In genomic region chr7:356691-357462, GRCh38 we compare ENCODE assay signal across 27 cellular contexts.
A peak's percentile ranks its signal among the peaks of the same experiment; 100 is the strongest.
DNase-seq lines count a peak whose midpoint lies in the region; ATAC-seq and TF ChIP-seq lines count a peak whose summit lies in the region.
"Had no signal": no experiment of that assay in that cellular context is flagged by ENCODE, and none has a peak within 500 bp of the region (broad histone marks: within the 10 kb centered on the region; RNA-seq: fewer than 3 reads in every experiment).

No MANE protein-coding gene starts in this region.

- H2AFZ ChIP-seq in DND-41 (ENCODE audit: low read depth, low read length) (no peak overlapping the region), hepatocyte (no peak overlapping the region)

- H3K27ac ChIP-seq in BLaER1 = peak overlapping the region; percentile 93; the same call in 1 of the 2 replicates
- H3K27ac ChIP-seq in DND-41 (ENCODE audit: low read length) = 0 out of 2 replicates have a peak overlapping the region, but pooled peaks have one; percentile 28
- H3K27ac ChIP-seq in hepatocyte = no peak overlapping the region
- H3K27ac ChIP-seq: neutrophil, Peyer's patch, psoas muscle had no signal

- H3K36me3 Mint-ChIP-seq in stimulated activated effector memory CD8-positive, alpha-beta T cell treated with anti-CD3 and anti-CD28 coated beads, Interleukin-12 subunit alpha, Interleukin-12 subunit beta, amount 100 ng/mL, for 72 hours = peaks cover 2% of the 10 kb centered on the region

- H3K9me2 ChIP-seq in hepatocyte (replicated peaks; ENCODE audit: insufficient read depth) = no peaks in the 10 kb centered on the region

- H3K4me3 Mint-ChIP-seq in stimulated activated effector memory CD8-positive, alpha-beta T cell treated with anti-CD3 and anti-CD28 coated beads, Interleukin-12 subunit alpha, Interleukin-12 subunit beta, amount 100 ng/mL, for 72 hours = no peak overlapping the region
- H3K4me3 Mint-ChIP-seq: activated CD4-positive, alpha-beta T cell treated with anti-CD3 and anti-CD28 coated beads, Interleukin-2, amount 10 ng/mL, durations not matched to agents 7 days and 5 days; activated T-cell treated with anti-CD3 and anti-CD28 coated beads, Interleukin-2, amount 50 U/mL, for 24 hours; effector memory CD8-positive, alpha-beta T cell had no signal

- H3K9ac ChIP-seq in BLaER1 (no peak overlapping the region; the same call in 1 of the 2 replicates), DND-41 (ENCODE audit: low read depth, low read length) (no peak overlapping the region)

- peaks cover 20% of the 10 kb centered on the region for H3K4me1 Mint-ChIP-seq in stimulated activated effector memory CD8-positive, alpha-beta T cell treated with anti-CD3 and anti-CD28 coated beads, Interleukin-12 subunit alpha, Interleukin-12 subunit beta, amount 100 ng/mL, for 72 hours

- peaks cover 6% of the 10 kb centered on the region; the same call in 1 of the 2 replicates for H3K9me3 ChIP-seq in BLaER1
- H3K9me3 ChIP-seq in DND-41 (ENCODE audit: insufficient read depth, low read length, severe bottlenecking) = peaks cover 2% of the 10 kb centered on the region
- no peaks in the 10 kb centered on the region for H3K9me3 ChIP-seq in hepatocyte (ENCODE audit: low read depth)
- H3K9me3 ChIP-seq: neutrophil, Peyer's patch had no signal

- 84% methylated on average over 23 of the region's 24 CpGs for WGBS in hepatocyte (ENCODE audit: low lambda C conversion rate, missing lambda C conversion rate)

- no peak overlapping the region for H3K4me3 ChIP-seq in BLaER1
- H3K4me3 ChIP-seq in DND-41 (ENCODE audit: low read depth in 1 of 2, low read length in 2 of 2) = no peak overlapping the region
- H3K4me3 ChIP-seq in hepatocyte = no peak overlapping the region
- H3K4me3 ChIP-seq: Peyer's patch, psoas muscle had no signal

- no peaks in the 10 kb centered on the region for H3K79me2 ChIP-seq in DND-41 (ENCODE audit: insufficient read depth, low read length)
- H3K79me2 ChIP-seq in hepatocyte = no peaks in the 10 kb centered on the region

- DNase-seq in DND-41 (no peak), left lobe of liver (ENCODE audit: low spot score) (no peak), hepatocyte (ENCODE audit: low spot score) (no peak), NCI-H1092 (lab: John Stamatoyannopoulos, UW) (no peak), UCSD-AML1 (lab: John Stamatoyannopoulos, UW; ENCODE audit: unreplicated experiment) (no peak)
- DNase-seq in stimulated activated effector memory CD8-positive, alpha-beta T cell treated with anti-CD3 and anti-CD28 coated beads, Interleukin-12 subunit alpha, Interleukin-12 subunit beta, amount 100 ng/mL, for 72 hours (ENCODE audit: low spot score in 2 of 2) = no peak
- DNase-seq: activated CD4-positive, alpha-beta T cell treated with anti-CD3 and anti-CD28 coated beads, Interleukin-2, amount 10 ng/mL, durations not matched to agents 7 days and 5 days; activated effector memory CD4-positive, alpha-beta T cell treated with anti-CD3 and anti-CD28 coated beads, Interleukin-2, amount 50 U/mL, for 16 hours; activated T-cell treated with anti-CD3 and anti-CD28 coated beads, Interleukin-2, amount 50 U/mL, for 24 hours; central memory CD4-positive, alpha-beta T cell; COR-L47; cortex of kidney; effector memory CD8-positive, alpha-beta T cell; GF-D8; glutamatergic neuron; Kasumi-1; left ventricle myocardium superior; mesendoderm; MV-4-11; NCI-H146; Peyer's patch; psoas muscle; stimulated activated CD4-positive, alpha-beta T cell treated with anti-CD3 and anti-CD28 coated beads, Interleukin-15, amount 100 ng/mL, for 24 hours; stimulated activated naive CD4-positive, alpha-beta T cell; T1000 had no signal

- H3K36me3 ChIP-seq in BLaER1 = no peaks in the 10 kb centered on the region
- H3K36me3 ChIP-seq in DND-41 (ENCODE audit: insufficient read depth, low read length) = no peaks in the 10 kb centered on the region
- no peaks in the 10 kb centered on the region for H3K36me3 ChIP-seq in hepatocyte (replicated peaks; ENCODE audit: insufficient read depth, low read depth)
- H3K36me3 ChIP-seq: neutrophil, Peyer's patch had no signal

- H3K27me3 ChIP-seq in BLaER1 (no peaks in the 10 kb centered on the region), DND-41 (ENCODE audit: insufficient read depth, low read length, poor library complexity) (no peaks in the 10 kb centered on the region), hepatocyte (no peaks in the 10 kb centered on the region)
- H3K27me3 ChIP-seq: Peyer's patch had no signal

- TF ChIP-seq CTCF in DND-41 (IDR thresholded peaks at IDR 0.05; ENCODE audit: borderline replicate concordance, extremely low read depth, low read length, poor library complexity, severe bottlenecking) (no peak), hepatocyte (IDR thresholded peaks at IDR 0.05; ENCODE audit: poor library complexity) (no peak)

- H3K4me2 ChIP-seq in BLaER1 (peak overlapping the region; percentile 84), DND-41 (ENCODE audit: insufficient read depth, low read length) (no peak overlapping the region), hepatocyte (no peak overlapping the region)

- no peak for ATAC-seq in DND-41 (ENCODE audit: insufficient read depth, low read depth)
- ATAC-seq in left lobe of liver = peak; percentile 20
- ATAC-seq in stimulated activated effector memory CD8-positive, alpha-beta T cell treated with anti-CD3 and anti-CD28 coated beads, Interleukin-12 subunit alpha, Interleukin-12 subunit beta, amount 100 ng/mL, for 72 hours = peak; percentile 31
- ATAC-seq: effector memory CD8-positive, alpha-beta T cell; left ventricle myocardium superior; psoas muscle had no signal

- peaks cover 2% of the 10 kb centered on the region for H3K9me3 Mint-ChIP-seq in stimulated activated effector memory CD8-positive, alpha-beta T cell treated with anti-CD3 and anti-CD28 coated beads, Interleukin-12 subunit alpha, Interleukin-12 subunit beta, amount 100 ng/mL, for 72 hours
- H3K9me3 Mint-ChIP-seq: activated T-cell treated with anti-CD3 and anti-CD28 coated beads, Interleukin-2, amount 50 U/mL, for 24 hours; effector memory CD8-positive, alpha-beta T cell had no signal

- H3K4me1 ChIP-seq in BLaER1 = peaks cover 97% of the 10 kb centered on the region
- peaks cover 25% of the 10 kb centered on the region for H3K4me1 ChIP-seq in DND-41 (ENCODE audit: insufficient read depth, low read length)
- peaks cover 1% of the 10 kb centered on the region for H3K4me1 ChIP-seq in hepatocyte (ENCODE audit: insufficient read depth)
- H3K4me1 ChIP-seq: psoas muscle had no signal

- H3K27ac Mint-ChIP-seq in stimulated activated effector memory CD8-positive, alpha-beta T cell treated with anti-CD3 and anti-CD28 coated beads, Interleukin-12 subunit alpha, Interleukin-12 subunit beta, amount 100 ng/mL, for 72 hours = no peak overlapping the region
- H3K27ac Mint-ChIP-seq: activated CD4-positive, alpha-beta T cell treated with anti-CD3 and anti-CD28 coated beads, Interleukin-2, amount 10 ng/mL, durations not matched to agents 7 days and 5 days; activated T-cell treated with anti-CD3 and anti-CD28 coated beads, Interleukin-2, amount 50 U/mL, for 24 hours had no signal

- H4K20me1 ChIP-seq in BLaER1 = no peaks in the 10 kb centered on the region
- H4K20me1 ChIP-seq in DND-41 (ENCODE audit: insufficient read depth, low read length) = no peaks in the 10 kb centered on the region
- H4K20me1 ChIP-seq in hepatocyte (ENCODE audit: insufficient read depth, poor library complexity, severe bottlenecking) = no peaks in the 10 kb centered on the region
